21 cellular contexts compared by ENCODE assay signal in genomic region chr4:150328496-150328895, GRCh38.
"Had no signal": no experiment of that assay in that cellular context is flagged by ENCODE, and none has a peak within 500 bp of the region (broad histone marks: within the 10 kb centered on the region; RNA-seq: fewer than 3 reads in every experiment).

No MANE protein-coding gene starts in this region.

- DNase-seq: dermis blood vessel endothelial cell; esophagus squamous epithelium; foreskin fibroblast; glutamatergic neuron; islet precursor cell; mammary epithelial cell; natural killer cell; nucleus accumbens; ovary; right cardiac atrium; small intestine; stimulated activated CD4-positive, alpha-beta T cell treated with anti-CD3 and anti-CD28 coated beads, Interleukin-12 subunit alpha, Interleukin-12 subunit beta, amount 100 ng/mL, for 4 hours; stimulated activated naive CD4-positive, alpha-beta T cell treated with Interleukin-2 at 50 U/mL for 16 hours; tibial artery; upper lobe of right lung had no signal

- H3K9me3 ChIP-seq: esophagus squamous epithelium, gastroesophageal sphincter, ovary, suprapubic skin, tibial artery, upper lobe of right lung, vagina had no signal

- H3K4me2 ChIP-seq: neural progenitor cell had no signal

- H2AFZ ChIP-seq: neural progenitor cell had no signal

- H3K27me3 Mint-ChIP-seq: progenitor cell of endocrine pancreas had no signal

- H3K4me3 ChIP-seq: esophagus squamous epithelium, gastroesophageal sphincter, neural progenitor cell, ovary, suprapubic skin, tibial artery, upper lobe of right lung, vagina had no signal

- H3K9ac ChIP-seq: neural progenitor cell had no signal

- H3K36me3 Mint-ChIP-seq: natural killer cell had no signal

- ATAC-seq: gastroesophageal sphincter, left lobe of liver, natural killer cell, right cardiac atrium, upper lobe of right lung had no signal

- H3K27me3 ChIP-seq: esophagus squamous epithelium, gastroesophageal sphincter, neural progenitor cell, ovary, suprapubic skin, tibial artery, upper lobe of right lung, vagina had no signal

- H3K27ac ChIP-seq: esophagus squamous epithelium, gastroesophageal sphincter, ovary, suprapubic skin, tibial artery, upper lobe of right lung, vagina had no signal

- H3K27ac Mint-ChIP-seq: natural killer cell, neural progenitor cell, progenitor cell of endocrine pancreas had no signal

- H3K36me3 ChIP-seq: gastroesophageal sphincter, neural progenitor cell, ovary, suprapubic skin, tibial artery, upper lobe of right lung, vagina had no signal

- H3K9me3 Mint-ChIP-seq: natural killer cell, neural progenitor cell had no signal

- H3K4me3 Mint-ChIP-seq: natural killer cell, neural progenitor cell had no signal
